Comparison of ENCODE assay signal across 13 cellular contexts in genomic region chr1:1437904-1438376, GRCh38. TPM values are rescaled to one million over a fixed set of nuclear protein-coding genes. Genes with fewer than 3 reads are reported as not detected.
DNase-seq lines count a peak whose midpoint lies in the region; ATAC-seq, FAIRE-seq and TF ChIP-seq lines count a peak whose summit lies in the region.
"Had no signal": no experiment of that assay in that cellular context is flagged by ENCODE, and none has a peak within 500 bp of the region (broad histone marks: within the 10 kb centered on the region; RNA-seq: fewer than 3 reads in every experiment).

No MANE protein-coding gene starts in this region.

- H3K27ac ChIP-seq in GM23248 (no peak overlapping the region), mesendoderm (ENCODE audit: low read depth, low read length) (no peak overlapping the region)
- H3K27ac ChIP-seq: neutrophil had no signal

- H3K56ac ChIP-seq in mesendoderm (ENCODE audit: low read length) = no peak overlapping the region

- H3F3A ChIP-seq in GM23248 (ENCODE audit: insufficient read depth) = no peaks in the 10 kb centered on the region

- no peak overlapping the region for H4K8ac ChIP-seq in mesendoderm (ENCODE audit: low read depth, low read length)

- H3K9me2 ChIP-seq in GM23248 (ENCODE audit: insufficient read depth) = no peaks in the 10 kb centered on the region

- H3K4ac ChIP-seq in mesendoderm (ENCODE audit: low read depth, low read length) = no peak overlapping the region

- in situ Hi-C loops in GM23248 (cut with MboI) = no loop called here
- in situ Hi-C loops in GM13976 (cut with MboI; ENCODE audit: low sequenced_read_pairs, unreplicated experiment) = no loop called here

- no peak for FAIRE-seq in D721Med (lab: Jason Lieb, UNC)
- FAIRE-seq: bronchial epithelial cell had no signal

- no peaks in the 10 kb centered on the region for H3K79me2 ChIP-seq in GM23248 (ENCODE audit: insufficient read depth)
- peaks cover 19% of the 10 kb centered on the region for H3K79me2 ChIP-seq in mesendoderm (ENCODE audit: control insufficient read depth, insufficient read depth, low read length)

- 71 to 74% methylated on average over 9 to 11 of the region's 11 CpGs for WGBS in GM23248 (ENCODE audit: low coverage in 1 of 2, low lambda C conversion rate in 2 of 2, missing lambda C conversion rate in 2 of 2), 2 experiments
- WGBS in mesendoderm (ENCODE audit: extremely low coverage, insufficient coverage, low lambda C conversion rate) = no CpG with 5 or more reads among the region's 11 CpGs

- H2AK5ac ChIP-seq in mesendoderm (ENCODE audit: low read length) = no peak overlapping the region

- DNase-seq in D721Med (ENCODE audit: insufficient read length, low spot score) = peak; percentile 2
- DNase-seq in GM23248 = peak; percentile 20
- DNase-seq in SW480 (ENCODE audit: low spot score) = peak; percentile 70
- no peak for DNase-seq in mesendoderm
- DNase-seq in amygdala (lab: John Stamatoyannopoulos, UW) = no peak
- DNase-seq in globus pallidus (ENCODE audit: low spot score) = no peak
- DNase-seq in GM13976 (ENCODE audit: low spot score) = no peak
- DNase-seq: DND-41, glutamatergic neuron, KG1 had no signal

- H3K79me1 ChIP-seq in mesendoderm (ENCODE audit: low read length) = peaks cover 3% of the 10 kb centered on the region

- H2BK120ac ChIP-seq in mesendoderm (ENCODE audit: low read depth, low read length) = no peak overlapping the region

- ATAC-seq in HG02852 (IDR thresholded peaks at IDR 0.05; ENCODE audit: unreplicated experiment) = no peak

- no peaks in the 10 kb centered on the region for H4K20me1 ChIP-seq in GM23248 (ENCODE audit: insufficient read depth)

- no peak overlapping the region for H3K23ac ChIP-seq in mesendoderm (ENCODE audit: low read length)

- H3K4me1 ChIP-seq in GM23248 (ENCODE audit: insufficient read depth) = no peaks in the 10 kb centered on the region
- peaks cover 10% of the 10 kb centered on the region for H3K4me1 ChIP-seq in mesendoderm (ENCODE audit: control insufficient read depth, low read depth, low read length)

- H3K36me3 ChIP-seq in GM23248 (ENCODE audit: low read depth) = no peaks in the 10 kb centered on the region
- no peaks in the 10 kb centered on the region for H3K36me3 ChIP-seq in mesendoderm (ENCODE audit: control insufficient read depth, insufficient read depth, low read length)
- H3K36me3 ChIP-seq: neutrophil had no signal

- H3K9me3 ChIP-seq in GM23248 (ENCODE audit: low read depth) = no peaks in the 10 kb centered on the region
- H3K9me3 ChIP-seq: neutrophil had no signal

- no peak overlapping the region for H2BK5ac ChIP-seq in mesendoderm (ENCODE audit: low read length)

- H3K27me3 ChIP-seq in GM23248 (replicated peaks; ENCODE audit: insufficient read depth) (no peaks in the 10 kb centered on the region), mesendoderm (ENCODE audit: insufficient read depth, low read length, poor library complexity) (no peaks in the 10 kb centered on the region)

- H4K5ac ChIP-seq in mesendoderm (ENCODE audit: low read length) = no peak overlapping the region

- no peak overlapping the region for H3K9ac ChIP-seq in GM23248
- H3K9ac ChIP-seq in mesendoderm (ENCODE audit: low read length) = peak overlapping the region; percentile 12

- H3K4me3 ChIP-seq in GM23248 (no peak overlapping the region), mesendoderm (ENCODE audit: low read length) (no peak overlapping the region)

- no peak overlapping the region for H2AFZ ChIP-seq in GM23248

- no peak overlapping the region for H2BK15ac ChIP-seq in mesendoderm (replicated peaks; ENCODE audit: low read depth)

- no peak for TF ChIP-seq CTCF in D721Med (IDR thresholded peaks at IDR 0.05; ENCODE audit: insufficient read depth, missing control alignments)
- TF ChIP-seq CTCF in GM13976 (IDR thresholded peaks at IDR 0.05; ENCODE audit: borderline replicate concordance, control extremely low read depth, extremely low read depth, insufficient read depth, missing control alignments) = no peak

- H3K4me2 ChIP-seq in GM23248 (ENCODE audit: unreplicated experiment) (no peak overlapping the region), mesendoderm (ENCODE audit: low read length) (no peak overlapping the region)

- no peak overlapping the region for H3K18ac ChIP-seq in mesendoderm (ENCODE audit: low read length)

RNA-seq across cellular contexts. Expression of gene VWA1, which starts 2.5 kb away (rescaled TPM):
- total RNA-seq in GM23248 (2014; rRNA removed; shearing (Covaris generic)) = 1.4 and 2.3 TPM in 2 replicates
- polyA plus RNA-seq in GM23248 (2016; fragmentation: Nextera tagmentation; extraction: Ambion mirVana) = 0.60 and 1.3 TPM in 2 replicates
- 21.5 TPM for polyA plus RNA-seq in mesendoderm (2013, experiment 1 of 2)
- polyA plus RNA-seq in mesendoderm (2013, experiment 2 of 2) = 21.0 TPM

RNA-seq across cellular contexts. Expression of gene ATAD3C, which starts 11.5 kb away (rescaled TPM):
- not detected in 2 replicates for total RNA-seq in GM23248 (2014; rRNA removed; shearing (Covaris generic))
- 0.51 TPM in 1 of 2 replicates, not detected in the other for polyA plus RNA-seq in GM23248 (2016; fragmentation: Nextera tagmentation; extraction: Ambion mirVana)
- polyA plus RNA-seq in mesendoderm (2013, experiment 1 of 2) = 0.67 TPM
- polyA plus RNA-seq in mesendoderm (2013, experiment 2 of 2) = 0.63 TPM

RNA-seq across cellular contexts. Expression of gene ANKRD65, which starts 16.9 kb away (rescaled TPM):
- total RNA-seq in GM23248 (2014; rRNA removed; shearing (Covaris generic)) = 0.51 and 0.97 TPM in 2 replicates
- 0.44 and 0.70 TPM in 2 replicates for polyA plus RNA-seq in GM23248 (2016; fragmentation: Nextera tagmentation; extraction: Ambion mirVana)
- 1.2 TPM for polyA plus RNA-seq in mesendoderm (2013, experiment 1 of 2)
- 1.4 TPM for polyA plus RNA-seq in mesendoderm (2013, experiment 2 of 2)

RNA-seq across cellular contexts. Expression of gene MRPL20, which starts 30.8 kb away (rescaled TPM):
- 88.9 and 105 TPM in 2 replicates for total RNA-seq in GM23248 (2014; rRNA removed; shearing (Covaris generic))
- polyA plus RNA-seq in GM23248 (2016; fragmentation: Nextera tagmentation; extraction: Ambion mirVana) = 176 and 181 TPM in 2 replicates
- polyA plus RNA-seq in mesendoderm (2013, experiment 1 of 2) = 287 TPM
- polyA plus RNA-seq in mesendoderm (2013, experiment 2 of 2) = 288 TPM

RNA-seq across cellular contexts. Expression of gene ATAD3B, which starts 33.6 kb away (rescaled TPM):
- 20.2 and 34.7 TPM in 2 replicates for total RNA-seq in GM23248 (2014; rRNA removed; shearing (Covaris generic))
- 11.6 and 12.1 TPM in 2 replicates for polyA plus RNA-seq in GM23248 (2016; fragmentation: Nextera tagmentation; extraction: Ambion mirVana)
- 35.2 TPM for polyA plus RNA-seq in mesendoderm (2013, experiment 1 of 2)
- 38.6 TPM for polyA plus RNA-seq in mesendoderm (2013, experiment 2 of 2)

Comparison
In these comparisons a context has a peak if more than half of its experiments do, and no peak if none do; other contexts are left out.
1. DNase-seq: peak in D721Med (single experiment), GM23248 (single experiment) and SW480 (single experiment); none in mesendoderm (single experiment), amygdala (0 of 56), globus pallidus (single experiment) and GM13976 (single experiment).